Comparison of ENCODE assay signal across 21 cellular contexts in genomic region chr3:37803726-37804469, GRCh38. TPM values are rescaled to one million over a fixed set of nuclear protein-coding genes. Genes with fewer than 3 reads are reported as not detected.
A peak's percentile ranks its signal among the peaks of the same experiment; 100 is the strongest.
DNase-seq lines count a peak whose midpoint lies in the region; ATAC-seq, FAIRE-seq and TF ChIP-seq lines count a peak whose summit lies in the region.
"Had no signal": no experiment of that assay in that cellular context is flagged by ENCODE, and none has a peak within 500 bp of the region (broad histone marks: within the 10 kb centered on the region; RNA-seq: fewer than 3 reads in every experiment).

No MANE protein-coding gene starts in this region.

- H3K4me3 ChIP-seq in HepG2 (replicated peaks in 1 of 3; ENCODE audit: insufficient read depth in 1 of 3, low read depth in 2 of 3, low read length in 3 of 3) (no peak overlapping the region), right lobe of liver (no peak overlapping the region), K562 (no peak overlapping the region)
- H3K4me3 ChIP-seq: A549 had no signal

- no peaks in the 10 kb centered on the region for H3K9me3 ChIP-seq in HepG2 (ENCODE audit: low read length)
- no peaks in the 10 kb centered on the region for H3K9me3 ChIP-seq in right lobe of liver
- no peaks in the 10 kb centered on the region for H3K9me3 ChIP-seq in K562 (replicated peaks; ENCODE audit: control insufficient read depth, insufficient read depth, low read depth, low read length)
- H3K9me3 ChIP-seq: A549, Caco-2 had no signal

- no peaks in the 10 kb centered on the region for H4K20me1 ChIP-seq in HepG2 (ENCODE audit: insufficient read depth, low read length)
- no peaks in the 10 kb centered on the region; the same call in 1 of the 2 replicates for H4K20me1 ChIP-seq in K562 (replicated peaks; ENCODE audit: control insufficient read depth, insufficient read depth, low read length)

- H3K27me3 ChIP-seq in HepG2 (ENCODE audit: control insufficient read depth in 1 of 2, insufficient read depth in 2 of 2, low read length in 2 of 2) (no peaks in the 10 kb centered on the region), right lobe of liver (no peaks in the 10 kb centered on the region), K562 (ENCODE audit: control insufficient read depth in 2 of 2, insufficient read depth in 2 of 2, low read length in 2 of 2) (peaks cover 22 to 49% of the 10 kb centered on the region in 2 experiments)

- FAIRE-seq in HepG2 (lab: Jason Lieb, UNC) (no peak), K562 (lab: Jason Lieb, UNC) (no peak)
- FAIRE-seq: A549, G401.6, GM19239 had no signal

- no peaks in the 10 kb centered on the region for H3K9me1 ChIP-seq in K562 (ENCODE audit: control insufficient read depth, insufficient read depth, low read length)

- TF ChIP-seq RAD21 in HepG2 (CRISPR knock-in tag; IDR thresholded peaks at IDR 0.05) (no peak), K562 (CRISPR knock-in tag; conservative IDR thresholded peaks at IDR 0.05 in 1 of 2, IDR thresholded peaks at IDR 0.05 in 1 of 2) (no peak; a peak in 1 of 4 replicates)

- H3K36me3 ChIP-seq in HepG2 (replicated peaks in 1 of 2; ENCODE audit: control insufficient read depth in 1 of 2, insufficient read depth in 2 of 2, low read length in 2 of 2), result no peaks in the 10 kb centered on the region
- H3K36me3 ChIP-seq in right lobe of liver, result peaks cover 0 to 5% (median 0%) of the 10 kb centered on the region in 4 donors
- H3K36me3 ChIP-seq in K562 (ENCODE audit: control insufficient read depth, insufficient read depth, low read length), result no peaks in the 10 kb centered on the region

- H3K27ac ChIP-seq in HepG2 (ENCODE audit: extremely low read length, insufficient read depth, low read length) (no peak overlapping the region), right lobe of liver (no peak overlapping the region), K562 (ENCODE audit: extremely low read depth, low read depth, low read length) (no peak overlapping the region)
- H3K27ac ChIP-seq: A549 had no signal

- TF ChIP-seq CTCF in HepG2 (CRISPR knock-in tag; IDR thresholded peaks at IDR 0.05) (no peak), right lobe of liver (IDR thresholded peaks at IDR 0.05) (no peak), K562 (IDR thresholded peaks at IDR 0.05 in 2 of 3, conservative IDR thresholded peaks at IDR 0.05 in 1 of 3; ENCODE audit: insufficient read depth in 2 of 3, low read depth in 1 of 3, low read length in 3 of 3) (peak in 1 of 3 experiments; percentile 20; a peak in 1 of 6 replicates)

- POLR2A ChIA-PET in HepG2 (lab: Yijun Ruan, JAX) (no interaction called here), K562 (lab: Yijun Ruan, JAX) (interaction anchor here (0.9 to 1.4 kb wide), 2 partner anchors 9 to 13 kb away, joined by 3 to 5 read pairs; no protein-coding TSS in a partner anchor)

- in situ Hi-C loops in HepG2 (cut with HindIII; ENCODE audit: extremely low pct_ligation_motif_present, low pct_unique_long_range_greater_than_20kb), result no loop called here
- in situ Hi-C loops in K562 (cut with MboI), result no loop called here

- CTCF ChIA-PET in HepG2 (lab: Yijun Ruan, JAX; ENCODE audit: low intra/inter-chr PET ratio, low total read pairs) (no interaction called here), K562 (lab: Yijun Ruan, JAX; ENCODE audit: low intra/inter-chr PET ratio) (interaction anchor here (1.1 kb wide), 1 partner anchor 11 kb away, joined by 3 read pairs; no protein-coding TSS in a partner anchor)

- TF ChIP-seq POLR2A in HepG2 (IDR thresholded peaks at IDR 0.05; ENCODE audit: insufficient read depth in 1 of 2, low read depth in 2 of 2, low read length in 2 of 2) (no peak), right lobe of liver (IDR thresholded peaks at IDR 0.05) (no peak), K562 (conservative IDR thresholded peaks at IDR 0.05) (no peak)

- no peak overlapping the region for H3K4me2 ChIP-seq in HepG2 (ENCODE audit: low read depth, low read length)
- no peak overlapping the region for H3K4me2 ChIP-seq in K562 (ENCODE audit: insufficient read depth, low read length)
- H3K4me2 ChIP-seq: A549 had no signal

- ATAC-seq in HepG2 (no peak), right lobe of liver (no peak), K562 (peak; percentile 24; the same call in 1 of the 3 replicates), GM19452 (IDR thresholded peaks at IDR 0.05; ENCODE audit: unreplicated experiment) (no peak)
- ATAC-seq: A549, PC-3 had no signal

- H2AFZ ChIP-seq in HepG2 (ENCODE audit: low read length), result no peak overlapping the region
- no peak overlapping the region for H2AFZ ChIP-seq in K562 (ENCODE audit: low read depth, low read length)

- no peaks in the 10 kb centered on the region for H3K4me1 ChIP-seq in HepG2 (ENCODE audit: insufficient read depth, low read length)
- no peaks in the 10 kb centered on the region for H3K4me1 ChIP-seq in right lobe of liver
- no peaks in the 10 kb centered on the region for H3K4me1 ChIP-seq in K562 (replicated peaks in 1 of 2; ENCODE audit: control insufficient read depth in 2 of 2, insufficient read depth in 2 of 2, low read length in 2 of 2)
- H3K4me1 ChIP-seq: A549, Caco-2 had no signal

- no TSS peak for BruUV-seq in HepG2 (replicated peaks; lab: Mats Ljungman, UMichigan)
- no TSS peak for BruUV-seq in K562 (replicated peaks; lab: Mats Ljungman, UMichigan)

- DNase-seq in HepG2 (ENCODE audit: low spot score), result no peak
- no peak for DNase-seq in right lobe of liver
- no peak for DNase-seq in K562 (ENCODE audit: extremely low read depth in 1 of 4, low spot score in 3 of 4)
- peak; percentile 12 for DNase-seq in foreskin melanocyte
- DNase-seq in GM03348 (ENCODE audit: low spot score), result no peak
- no peak for DNase-seq in activated effector memory CD4-positive, alpha-beta T cell treated with Interleukin-2 at 50 U/mL for 16 hours
- DNase-seq: Caco-2; CD4-positive, alpha-beta T cell; MV-4-11; NCI-H1417; NCI-H187; NCI-H2107; NCI-H510A; NCI-H748 treated with DMSO at 0.1 percent for 48 hours; PC-3; RPMI8226; SHP77 treated with DMSO at 0.1 percent for 48 hours had no signal

- no peak for TF ChIP-seq EP300 in HepG2 (IDR thresholded peaks at IDR 0.05; ENCODE audit: low read depth in 2 of 2, low read length in 2 of 2)
- no peak for TF ChIP-seq EP300 in HepG2 (CRISPR knock-in tag; IDR thresholded peaks at IDR 0.05; ENCODE audit: borderline replicate concordance)
- TF ChIP-seq EP300 in K562 (IDR thresholded peaks at IDR 0.05; ENCODE audit: low read length), result no peak

- no peaks in the 10 kb centered on the region for H3K79me2 ChIP-seq in HepG2 (ENCODE audit: insufficient read depth, low read length)
- no peaks in the 10 kb centered on the region for H3K79me2 ChIP-seq in K562 (ENCODE audit: control insufficient read depth, insufficient read depth, low read length)

- intact Hi-C loops in HepG2 (cut with micrococcal nuclease; ENCODE audit: unreplicated experiment) (no loop called here), right lobe of liver (cut with DNase I) (no loop called here), K562 (cut with micrococcal nuclease) (no loop called here)

- H3K9ac ChIP-seq in HepG2 (ENCODE audit: insufficient read depth, low read depth, low read length) (no peak overlapping the region), K562 (ENCODE audit: insufficient read depth in 1 of 2, low read depth in 2 of 2, low read length in 2 of 2) (no peak overlapping the region)

- WGBS in HepG2 (ENCODE audit: low lambda C conversion rate), result 72% methylated on average over 10 of the region's 10 CpGs
- WGBS in right lobe of liver (ENCODE audit: insufficient coverage, low coverage, low lambda C conversion rate, missing lambda C conversion rate), result 84% methylated on average over 7 of the region's 10 CpGs
- WGBS in K562 (ENCODE audit: insufficient coverage, low coverage, missing lambda C conversion rate), result 2% methylated on average over 10 of the region's 10 CpGs

RNA-seq across cellular contexts. Expression of gene CTDSPL, which starts 57.8 kb away (rescaled TPM):
- total RNA-seq in HepG2 (2016; rRNA removed; fragmentation: Illumina TruSeq; extraction: Trizol) (25.0 and 26.1 TPM in 2 replicates), right lobe of liver (10 to 100 TPM; 14.9 to 22.8 (median 18.0) TPM), K562 (2014; rRNA removed) (7.6 and 8.4 TPM in 2 replicates), K562 (2014; rRNA removed; fragmentation: Illumina TruSeq; extraction: Trizol) (12.0 and 12.6 TPM in 2 replicates), K562 (2015; rRNA removed; fragmentation: Illumina TruSeq; extraction: Trizol) (11.3 and 11.9 TPM in 2 replicates), K562 (2021) (17.9 and 19.5 TPM in 2 replicates)
- 24.7 and 25.0 TPM in 2 replicates for total RNA-seq in HepG2 (2016; cell fraction: cytosol; rRNA removed; fragmentation: Illumina TruSeq; extraction: Trizol; ENCODE audit: low read depth)
- total RNA-seq in HepG2 (2016; cell fraction: insoluble cytoplasmic fraction; rRNA removed; fragmentation: Illumina TruSeq; extraction: Trizol), result 25.6 and 26.1 TPM in 2 replicates
- 46.3 and 52.2 TPM in 2 replicates for total RNA-seq in HepG2 (2016; cell fraction: membrane; rRNA removed; fragmentation: Illumina TruSeq; extraction: Trizol)
- 16.9 and 19.3 TPM in 2 replicates for total RNA-seq in HepG2 (2016; cell fraction: nucleus; rRNA removed; fragmentation: Illumina TruSeq; extraction: Trizol)
- polyA plus RNA-seq in HepG2 (2011; rRNA removed) (95.3 and 142 TPM in 2 replicates), K562 (2011; rRNA removed) (10.5 and 19.3 TPM in 2 replicates), K562 (2014; fragmentation: Illumina TruSeq; extraction: Trizol) (14.2 and 14.4 TPM in 2 replicates), K562 (2014; fragmentation: Nextera tagmentation; extraction: Ambion mirVana) (1 to 10 TPM; 5.1 to 5.8 TPM), K562 (2014; rRNA removed) (8.8 and 8.9 TPM in 2 replicates)
- 86.6 and 103 TPM in 2 replicates for polyA plus RNA-seq in HepG2 (2011; cell fraction: cytosol; rRNA removed)
- 70.8 and 101 TPM in 2 replicates for polyA plus RNA-seq in HepG2 (2011; cell fraction: nucleus; rRNA removed)
- 66.4 and 82.0 TPM in 2 replicates for polyA plus RNA-seq in HepG2 (2012)
- polyA plus RNA-seq in HepG2 (2016; cell fraction: cytosol; fragmentation: Illumina TruSeq; extraction: Trizol; ENCODE audit: low read depth), result 38.5 and 43.8 TPM in 2 replicates
- polyA plus RNA-seq in HepG2 (2016; cell fraction: insoluble cytoplasmic fraction; fragmentation: Illumina TruSeq; extraction: Trizol; ENCODE audit: low read depth), result 24.8 and 29.3 TPM in 2 replicates
- polyA plus RNA-seq in HepG2 (2016; cell fraction: membrane; fragmentation: Illumina TruSeq; extraction: Trizol; ENCODE audit: low read depth), result 47.5 and 48.6 TPM in 2 replicates
- 19.3 and 20.6 TPM in 2 replicates for polyA plus RNA-seq in HepG2 (2016; cell fraction: nucleus; fragmentation: Illumina TruSeq; extraction: Trizol; ENCODE audit: insufficient read depth, low read depth)
- 46.8 and 257 TPM in 2 replicates for polyA minus RNA-seq in HepG2 (2011; rRNA and poly(A)+ RNA removed; ENCODE audit: low replicate concordance)
- 69.6 and 74.0 TPM in 2 replicates for polyA minus RNA-seq in HepG2 (2011; cell fraction: cytosol; rRNA and poly(A)+ RNA removed)
- 65.3 and 65.5 TPM in 2 replicates for polyA minus RNA-seq in HepG2 (2011; cell fraction: nucleus; rRNA and poly(A)+ RNA removed)
- total RNA-seq in K562 (2011; cell fraction: chromatin; rRNA removed; ENCODE audit: low replicate concordance), result 6.2 and 9.3 TPM in 2 replicates
- total RNA-seq in K562 (2011; cell fraction: nucleolus; rRNA removed), result 5.0 and 5.5 TPM in 2 replicates
- total RNA-seq in K562 (2011; cell fraction: nucleoplasm; rRNA removed), result 7.6 and 10.7 TPM in 2 replicates
- 10.3 and 11.4 TPM in 2 replicates for polyA plus RNA-seq in K562 (2011; cell fraction: cytosol; rRNA removed)
- polyA plus RNA-seq in K562 (2011; cell fraction: nucleus; rRNA removed), result 11.8 and 15.8 TPM in 2 replicates
- polyA plus RNA-seq in K562 (2012), result 17.8 and 20.7 TPM in 2 replicates
- 11.9 and 16.8 TPM in 2 replicates for polyA minus RNA-seq in K562 (2011; rRNA and poly(A)+ RNA removed)
- 8.1 and 11.4 TPM in 2 replicates for polyA minus RNA-seq in K562 (2011; cell fraction: cytosol; rRNA and poly(A)+ RNA removed)
- polyA minus RNA-seq in K562 (2011; cell fraction: nucleus; rRNA and poly(A)+ RNA removed), result 2.3 and 3.8 TPM in 2 replicates

Comparison
In these comparisons a context has a peak if more than half of its experiments do, and no peak if none do; other contexts are left out.
1. Of the 241 proteins assayed by ChIP-seq in both HepG2 and K562: peak only in HepG2: STAG1; only in K562: none; in both: none; in neither: 239; mixed calls (peak in some experiments, not most) for 1.